ENCODE assay signal across 13 cellular contexts in genomic region chr10:2791774-2792443, GRCh38.
DNase-seq lines count a peak whose midpoint lies in the region; ATAC-seq and TF ChIP-seq lines count a peak whose summit lies in the region.
"Had no signal": no experiment of that assay in that cellular context is flagged by ENCODE, and none has a peak within 500 bp of the region (broad histone marks: within the 10 kb centered on the region; RNA-seq: fewer than 3 reads in every experiment).

No MANE protein-coding gene starts in this region.

- no peak overlapping the region for H3K4me2 ChIP-seq in mammary epithelial cell (ENCODE audit: insufficient read depth, low read depth, low read length)

- intact Hi-C loops in mammary epithelial cell (cut with micrococcal nuclease) = no loop called here

- H3K27ac ChIP-seq in mammary epithelial cell (ENCODE audit: insufficient read depth, low read depth, low read length) = no peak overlapping the region

- in situ Hi-C loops in mammary epithelial cell (cut with MboI; ENCODE audit: low sequenced_read_pairs in 2 of 2) = no loop called here

- H4K20me1 ChIP-seq in mammary epithelial cell (ENCODE audit: insufficient read depth, low read length) = no peaks in the 10 kb centered on the region

- no peak overlapping the region for H2AFZ ChIP-seq in mammary epithelial cell (ENCODE audit: low read depth, low read length)

- no peaks in the 10 kb centered on the region for H3K27me3 ChIP-seq in mammary epithelial cell (ENCODE audit: insufficient read depth, low read length)

- H3K27me3 Mint-ChIP-seq in T-helper 2 cell treated with Interferon-gamma antibody and Interleukin-4, amounts not matched to agents 5 μg/mL and 100 μg/mL, for 36 hours (ENCODE audit: low read depth) = peaks cover 14% of the 10 kb centered on the region

- no peaks in the 10 kb centered on the region for H3K4me1 ChIP-seq in mammary epithelial cell (ENCODE audit: insufficient read depth, low read length)

- CTCF ChIA-PET in mammary epithelial cell (lab: Charles Lee; ENCODE audit: low non-redundant PET) = no interaction called here

- 48% methylated on average over 3 of the region's 3 CpGs for WGBS in mammary epithelial cell (ENCODE audit: low coverage, missing lambda C conversion rate)

- no peak overlapping the region for H3K9ac ChIP-seq in mammary epithelial cell (ENCODE audit: insufficient read depth, low read length)

- H3K4me3 ChIP-seq in mammary epithelial cell (replicated peaks in 1 of 3; ENCODE audit: insufficient read depth in 1 of 3, low read depth in 2 of 3, low read length in 3 of 3) = no peak overlapping the region

- peaks cover 9% of the 10 kb centered on the region for H3K9me3 Mint-ChIP-seq in T-helper 2 cell treated with Interferon-gamma antibody and Interleukin-4, amounts not matched to agents 5 μg/mL and 100 μg/mL, for 36 hours

- H3K36me3 Mint-ChIP-seq in T-helper 2 cell treated with Interferon-gamma antibody and Interleukin-4, amounts not matched to agents 5 μg/mL and 100 μg/mL, for 36 hours (ENCODE audit: low read depth) = no peaks in the 10 kb centered on the region
- H3K36me3 Mint-ChIP-seq: activated naive CD4-positive, alpha-beta T cell treated with anti-CD3 and anti-CD28 coated beads, Interleukin-2, amount 50 U/mL, for 24 hours; CD8-positive, alpha-beta T cell had no signal

- no peak for TF ChIP-seq CTCF in mammary epithelial cell (conservative IDR thresholded peaks at IDR 0.05 in 1 of 2, IDR thresholded peaks at IDR 0.05 in 1 of 2; ENCODE audit: extremely low read depth in 1 of 2, insufficient read depth in 1 of 2, low read depth in 1 of 2, low read length in 2 of 2)

- BruUV-seq in mammary epithelial cell (replicated peaks; lab: Mats Ljungman, UMichigan) = no TSS peak

- peak; percentile 95 for ATAC-seq in GM18498 (IDR thresholded peaks at IDR 0.05; ENCODE audit: unreplicated experiment)
- ATAC-seq in GM19025 (IDR thresholded peaks at IDR 0.05; ENCODE audit: low read depth, unreplicated experiment) = peak; percentile 44
- peak; percentile 56 for ATAC-seq in HG02885 (IDR thresholded peaks at IDR 0.05; ENCODE audit: poor library complexity, unreplicated experiment)
- ATAC-seq: CD8-positive, alpha-beta T cell had no signal

- peak overlapping the region; percentile 5 for H3K4me3 Mint-ChIP-seq in T-helper 2 cell treated with Interferon-gamma antibody and Interleukin-4, amounts not matched to agents 5 μg/mL and 100 μg/mL, for 36 hours
- H3K4me3 Mint-ChIP-seq: activated naive CD4-positive, alpha-beta T cell treated with anti-CD3 and anti-CD28 coated beads, Interleukin-2, amount 50 U/mL, for 24 hours; CD8-positive, alpha-beta T cell had no signal

- peak; percentile 54 for DNase-seq in T-helper 2 cell treated with Interferon-gamma antibody and Interleukin-4, amounts not matched to agents 5 μg/mL and 100 μg/mL, for 36 hours (ENCODE audit: low spot score)
- DNase-seq in NCI-H187 treated with DMSO at 0.1 percent for 48 hours (lab: John Stamatoyannopoulos, UW) = no peak
- DNase-seq in NCI-H748 treated with DMSO at 0.1 percent for 48 hours (lab: John Stamatoyannopoulos, UW) = no peak
- no peak for DNase-seq in mammary epithelial cell
- no peak for DNase-seq in glomerular visceral epithelial cell (ENCODE audit: extremely low spot score)
- DNase-seq: CD8-positive, alpha-beta T cell; foreskin fibroblast; IMR-90; NCI-H2171 had no signal

- H3K79me2 ChIP-seq in mammary epithelial cell (ENCODE audit: insufficient read depth, low read length) = no peaks in the 10 kb centered on the region

- H3K36me3 ChIP-seq in mammary epithelial cell (ENCODE audit: insufficient read depth, low read length) = no peaks in the 10 kb centered on the region

- H3K27ac Mint-ChIP-seq in T-helper 2 cell treated with Interferon-gamma antibody and Interleukin-4, amounts not matched to agents 5 μg/mL and 100 μg/mL, for 36 hours = peak overlapping the region; percentile 32
- H3K27ac Mint-ChIP-seq: activated naive CD4-positive, alpha-beta T cell treated with anti-CD3 and anti-CD28 coated beads, Interleukin-2, amount 50 U/mL, for 24 hours; CD8-positive, alpha-beta T cell had no signal

- dilution Hi-C loops in mammary epithelial cell (cut with HindIII; ENCODE audit: low sequenced_read_pairs) = no loop called here

- peaks cover 5% of the 10 kb centered on the region for H3K9me3 ChIP-seq in mammary epithelial cell (replicated peaks; ENCODE audit: insufficient read depth, low read length)

- peaks cover 17% of the 10 kb centered on the region for H3K4me1 Mint-ChIP-seq in T-helper 2 cell treated with Interferon-gamma antibody and Interleukin-4, amounts not matched to agents 5 μg/mL and 100 μg/mL, for 36 hours (ENCODE audit: low read depth)

Comparison
In these comparisons a context has a peak if more than half of its experiments do, and no peak if none do; other contexts are left out.
1. ATAC-seq: peak in every context shown above with its lines; median percentile 95 in GM18498; 56 in HG02885; 44 in GM19025.